Comparison of ENCODE assay signal across 10 cellular contexts in genomic region chr6:134267917-134268361, GRCh38. TPM values are rescaled to one million over a fixed set of nuclear protein-coding genes. Genes with fewer than 3 reads are reported as not detected.
A peak's percentile ranks its signal among the peaks of the same experiment; 100 is the strongest.
DNase-seq lines count a peak whose midpoint lies in the region; TF ChIP-seq lines count a peak whose summit lies in the region.
"Had no signal": no experiment of that assay in that cellular context is flagged by ENCODE, and none has a peak within 500 bp of the region (broad histone marks: within the 10 kb centered on the region; RNA-seq: fewer than 3 reads in every experiment).

No MANE protein-coding gene starts in this region.

- peak; percentile 60 for DNase-seq in A673 (ENCODE audit: low spot score)
- peak; percentile 23 for DNase-seq in NCI-H128 (lab: John Stamatoyannopoulos, UW; ENCODE audit: unreplicated experiment)
- DNase-seq in dorsolateral prefrontal cortex = peak in 8 of 10 donors; percentile 35 to 65 (median 50)
- no peak for DNase-seq in mesenchymal stem cell
- no peak for DNase-seq in HuH-7.5 (ENCODE audit: low spot score)
- DNase-seq in activated CD4-positive, alpha-beta memory T cell treated with anti-CD3 and anti-CD28 coated beads, Interleukin-2, amount 10 ng/mL, durations not matched to agents 7 days and 5 days = no peak
- DNase-seq in GM13976 (ENCODE audit: low spot score) = no peak
- no peak for DNase-seq in GM03348 (ENCODE audit: low spot score)
- DNase-seq: lower lobe of right lung had no signal

- intact Hi-C loops in A673 (cut with micrococcal nuclease; ENCODE audit: unreplicated experiment) (no loop called here), dorsolateral prefrontal cortex (cut with DNase I) (no loop called here)

- H2BK12ac ChIP-seq in mesenchymal stem cell (ENCODE audit: low read length in 2 of 2) = no peak overlapping the region

- H2AFZ ChIP-seq in mesenchymal stem cell (ENCODE audit: low read depth, low read length) = peak overlapping the region; percentile 18

- no peaks in the 10 kb centered on the region for H3K9me3 Mint-ChIP-seq in activated CD4-positive, alpha-beta memory T cell treated with anti-CD3 and anti-CD28 coated beads, Interleukin-2, amount 10 ng/mL, durations not matched to agents 7 days and 5 days
- H3K9me3 Mint-ChIP-seq: dendritic cell treated with granulocyte-macrophage colony-stimulating factor and Interleukin-4, amounts not matched to agents 40 ng/mL and 50 ng/mL, for 4 days had no signal

- no peak overlapping the region for H3K14ac ChIP-seq in mesenchymal stem cell (ENCODE audit: low read length in 2 of 2)

- POLR2A ChIA-PET in A673 (lab: Charles Lee; ENCODE audit: low non-redundant PET) = no interaction called here
- POLR2A ChIA-PET in activated CD4-positive, alpha-beta memory T cell treated with anti-CD3 and anti-CD28 coated beads, Interleukin-2, amount 10 ng/mL, durations not matched to agents 7 days and 5 days (lab: Charles Lee) = no interaction called here

- H3K27ac ChIP-seq in A673 (ENCODE audit: low read depth, low read length, poor library complexity, severe bottlenecking) (no peak overlapping the region), dorsolateral prefrontal cortex (peak overlapping the region; percentile 27 to 95 (median 85)), mesenchymal stem cell (ENCODE audit: low read length, poor library complexity, severe bottlenecking) (no peak overlapping the region)
- H3K27ac ChIP-seq: lower lobe of right lung had no signal

- H3K4me2 ChIP-seq in mesenchymal stem cell (ENCODE audit: low read length, poor library complexity, severe bottlenecking) = no peak overlapping the region

- H2BK5ac ChIP-seq in mesenchymal stem cell (ENCODE audit: low read depth, low read length, poor library complexity, severe bottlenecking) = no peak overlapping the region

- H3K9me3 ChIP-seq in A673 (ENCODE audit: low read depth, low read length, poor library complexity, severe bottlenecking) = no peaks in the 10 kb centered on the region
- H3K9me3 ChIP-seq in mesenchymal stem cell (ENCODE audit: control insufficient read depth, low read length) = no peaks in the 10 kb centered on the region
- H3K9me3 ChIP-seq: lower lobe of right lung had no signal

- no peak overlapping the region for H4K91ac ChIP-seq in mesenchymal stem cell (ENCODE audit: low read length)

- no peaks in the 10 kb centered on the region for H3K36me3 ChIP-seq in A673 (ENCODE audit: insufficient read depth, low read length, poor library complexity, severe bottlenecking)
- H3K36me3 ChIP-seq in mesenchymal stem cell (ENCODE audit: control insufficient read depth in 1 of 2, insufficient read depth in 2 of 2, low read depth in 1 of 2, low read length in 2 of 2) = no peaks in the 10 kb centered on the region
- H3K36me3 ChIP-seq: lower lobe of right lung had no signal

- H4K8ac ChIP-seq in mesenchymal stem cell (ENCODE audit: low read length) = no peak overlapping the region

- H3K4me1 Mint-ChIP-seq in activated CD4-positive, alpha-beta memory T cell treated with anti-CD3 and anti-CD28 coated beads, Interleukin-2, amount 10 ng/mL, durations not matched to agents 7 days and 5 days = peaks cover 13% of the 10 kb centered on the region

- no TSS peak for BruUV-seq in A673 (replicated peaks; lab: Mats Ljungman, UMichigan)

- H3K4ac ChIP-seq in mesenchymal stem cell (ENCODE audit: low read depth in 1 of 2, low read length in 2 of 2) = no peak overlapping the region

- H3K4me3 Mint-ChIP-seq in activated CD4-positive, alpha-beta memory T cell treated with anti-CD3 and anti-CD28 coated beads, Interleukin-2, amount 10 ng/mL, durations not matched to agents 7 days and 5 days = no peak overlapping the region
- H3K4me3 Mint-ChIP-seq: dendritic cell treated with granulocyte-macrophage colony-stimulating factor and Interleukin-4, amounts not matched to agents 40 ng/mL and 50 ng/mL, for 4 days had no signal

- H3K27ac Mint-ChIP-seq in activated CD4-positive, alpha-beta memory T cell treated with anti-CD3 and anti-CD28 coated beads, Interleukin-2, amount 10 ng/mL, durations not matched to agents 7 days and 5 days = no peak overlapping the region
- H3K27ac Mint-ChIP-seq: dendritic cell treated with granulocyte-macrophage colony-stimulating factor and Interleukin-4, amounts not matched to agents 40 ng/mL and 50 ng/mL, for 4 days had no signal

- H3K27me3 ChIP-seq in A673 (replicated peaks; ENCODE audit: insufficient read depth, low read depth, low read length, poor library complexity) = no peaks in the 10 kb centered on the region
- no peaks in the 10 kb centered on the region for H3K27me3 ChIP-seq in dorsolateral prefrontal cortex
- no peaks in the 10 kb centered on the region for H3K27me3 ChIP-seq in mesenchymal stem cell (ENCODE audit: control insufficient read depth in 1 of 2, insufficient read depth in 1 of 2, low read length in 2 of 2)

- no peak overlapping the region for H2BK120ac ChIP-seq in mesenchymal stem cell (ENCODE audit: low read depth, low read length)

- H3K9ac ChIP-seq in mesenchymal stem cell (ENCODE audit: low read length) = no peak overlapping the region

- TF ChIP-seq CTCF in A673 (conservative IDR thresholded peaks at IDR 0.05; ENCODE audit: low read depth, low read length) (no peak), dorsolateral prefrontal cortex (IDR thresholded peaks at IDR 0.05 in 54 of 56, conservative IDR thresholded peaks at IDR 0.05 in 2 of 56; ENCODE audit: low read depth in 1 of 56, partially characterized antibody in 56 of 56) (no peak), GM13976 (IDR thresholded peaks at IDR 0.05; ENCODE audit: borderline replicate concordance, control extremely low read depth, extremely low read depth, insufficient read depth, missing control alignments) (no peak)

- H3K79me1 ChIP-seq in mesenchymal stem cell (replicated peaks; ENCODE audit: low read length, poor library complexity, severe bottlenecking) = no peaks in the 10 kb centered on the region

- peaks cover 6% of the 10 kb centered on the region for H3K4me1 ChIP-seq in A673 (ENCODE audit: insufficient read depth, low read length, poor library complexity, severe bottlenecking)
- H3K4me1 ChIP-seq in mesenchymal stem cell (ENCODE audit: control insufficient read depth, insufficient read depth, low read depth, low read length) = no peaks in the 10 kb centered on the region
- H3K4me1 ChIP-seq: lower lobe of right lung had no signal

- 55% methylated on average over 10 of the region's 10 CpGs for WGBS in mesenchymal stem cell

- H2BK15ac ChIP-seq in mesenchymal stem cell (ENCODE audit: low read depth, poor library complexity, severe bottlenecking) = no peak overlapping the region

- H2AK5ac ChIP-seq in mesenchymal stem cell (ENCODE audit: low read length, severe bottlenecking) = no peak overlapping the region

- H3K23ac ChIP-seq in mesenchymal stem cell (ENCODE audit: low read length in 2 of 2) = no peak overlapping the region

- in situ Hi-C loops in GM13976 (cut with MboI; ENCODE audit: low sequenced_read_pairs, unreplicated experiment) = no loop called here

- CTCF ChIA-PET in A673 (lab: Charles Lee) = no interaction called here
- CTCF ChIA-PET in activated CD4-positive, alpha-beta memory T cell treated with anti-CD3 and anti-CD28 coated beads, Interleukin-2, amount 10 ng/mL, durations not matched to agents 7 days and 5 days (lab: Charles Lee) = no interaction called here

- H3K36me3 Mint-ChIP-seq in activated CD4-positive, alpha-beta memory T cell treated with anti-CD3 and anti-CD28 coated beads, Interleukin-2, amount 10 ng/mL, durations not matched to agents 7 days and 5 days (ENCODE audit: low read depth) = no peaks in the 10 kb centered on the region

- H3K18ac ChIP-seq in mesenchymal stem cell (ENCODE audit: low read depth in 1 of 2, low read length in 2 of 2) = no peak overlapping the region

- no peak overlapping the region for H3K4me3 ChIP-seq in A673 (ENCODE audit: low read depth, low read length, poor library complexity, severe bottlenecking)
- H3K4me3 ChIP-seq in dorsolateral prefrontal cortex = peak overlapping the region in 15 of 59 donors; percentile 1 to 40 (median 20)
- H3K4me3 ChIP-seq in mesenchymal stem cell (ENCODE audit: insufficient read depth in 1 of 2, low read depth in 1 of 2, low read length in 2 of 2) = no peak overlapping the region
- H3K4me3 ChIP-seq: lower lobe of right lung had no signal

- H3K27me3 Mint-ChIP-seq in activated CD4-positive, alpha-beta memory T cell treated with anti-CD3 and anti-CD28 coated beads, Interleukin-2, amount 10 ng/mL, durations not matched to agents 7 days and 5 days = no peaks in the 10 kb centered on the region
- H3K27me3 Mint-ChIP-seq: dendritic cell treated with granulocyte-macrophage colony-stimulating factor and Interleukin-4, amounts not matched to agents 40 ng/mL and 50 ng/mL, for 4 days had no signal

RNA-seq across cellular contexts. Expression of gene SGK1, which starts 50.0 kb away (rescaled TPM):
- 40.0 and 73.3 TPM in 2 replicates for total RNA-seq in A673 (2021)
- total RNA-seq in dorsolateral prefrontal cortex = 100 to 1,000 TPM in 82 of 120 experiments, 10 to 100 TPM in 38; 31.4 to 701 (median 120) TPM
- 54.2 TPM for polyA plus RNA-seq in mesenchymal stem cell (2013, experiment 1 of 2)
- 54.0 TPM for polyA plus RNA-seq in mesenchymal stem cell (2013, experiment 2 of 2)
- 10 to 100 TPM; 27.9 to 35.1 TPM for total RNA-seq in activated CD4-positive, alpha-beta memory T cell treated with anti-CD3 and anti-CD28 coated beads, Interleukin-2, amount 10 ng/mL, durations not matched to agents 7 days and 5 days

Comparison
In these comparisons a context has a peak if more than half of its experiments do, and no peak if none do; other contexts are left out.
1. DNase-seq: peak in A673 (single experiment), NCI-H128 (single experiment) and dorsolateral prefrontal cortex (8 of 10); none in mesenchymal stem cell (single experiment), HuH-7.5 (single experiment), activated CD4-positive, alpha-beta memory T cell treated with anti-CD3 and anti-CD28 coated beads, Interleukin-2, amount 10 ng/mL, durations not matched to agents 7 days and 5 days (single experiment), GM13976 (single experiment) and GM03348 (single experiment).
2. H3K27ac ChIP-seq: peak in dorsolateral prefrontal cortex (59 of 59); none in A673 (single experiment) and mesenchymal stem cell (single experiment).